In genomic region chr3:101807884-101808283, GRCh38 we compare ENCODE assay signal across 14 cellular contexts.
DNase-seq lines count a peak whose midpoint lies in the region; ATAC-seq, FAIRE-seq and TF ChIP-seq lines count a peak whose summit lies in the region.
"Had no signal": no experiment of that assay in that cellular context is flagged by ENCODE, and none has a peak within 500 bp of the region (broad histone marks: within the 10 kb centered on the region; RNA-seq: fewer than 3 reads in every experiment).

No MANE protein-coding gene starts in this region.

- no peak overlapping the region for H3K4me3 ChIP-seq in GM12865 (ENCODE audit: low read depth, low read length)
- H3K4me3 ChIP-seq: ovary, vagina had no signal

- DNase-seq in GM12865 (ENCODE audit: low read depth), result peak; percentile 63
- no peak for DNase-seq in NCI-H2029 (lab: John Stamatoyannopoulos, UW)
- DNase-seq in D721Med (ENCODE audit: insufficient read length, low spot score), result no peak
- DNase-seq in activated CD4-positive, CD25-positive, alpha-beta regulatory T cell treated with anti-CD3 and anti-CD28 coated beads, Interleukin-2, amount 50 U/mL, for 72 hours, result no peak
- DNase-seq in COLO668 (lab: John Stamatoyannopoulos, UW; ENCODE audit: unreplicated experiment), result no peak
- DNase-seq: ACHN, amniotic stem cell, dermis blood vessel endothelial cell, NCI-H1694, ovary had no signal

- FAIRE-seq in D721Med (lab: Jason Lieb, UNC), result no peak

- ATAC-seq in GM19025 (IDR thresholded peaks at IDR 0.05; ENCODE audit: low read depth, unreplicated experiment) (peak; percentile 47), GM21786 (IDR thresholded peaks at IDR 0.05; ENCODE audit: unreplicated experiment) (peak; percentile 65), HG03135 (IDR thresholded peaks at IDR 0.05; ENCODE audit: unreplicated experiment) (peak; percentile 45)

- TF ChIP-seq CTCF in GM12865 (IDR thresholded peaks at IDR 0.05; ENCODE audit: insufficient read depth, low read depth, low read length, missing control alignments) (no peak), D721Med (IDR thresholded peaks at IDR 0.05; ENCODE audit: insufficient read depth, missing control alignments) (no peak)
